ENCODE assay signal across 18 cellular contexts in the genomic region with DNA sequence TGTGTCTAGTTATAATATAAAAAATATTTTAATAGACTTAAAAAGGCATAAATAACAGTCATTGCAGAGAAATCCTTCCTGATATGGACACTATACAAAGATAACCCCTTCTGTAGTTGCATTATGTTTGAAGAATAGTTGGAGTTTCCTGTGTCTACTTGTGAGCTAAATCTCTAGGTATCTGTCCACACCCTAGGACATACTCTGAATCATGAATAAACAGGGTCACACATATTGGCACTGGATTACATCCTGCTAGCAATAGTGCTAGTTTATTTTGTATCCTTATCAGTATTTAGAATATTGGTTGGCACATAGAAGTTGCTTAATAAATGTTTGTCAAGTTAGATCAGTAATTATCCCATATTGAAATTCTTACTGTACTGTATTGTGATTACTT.
DNase-seq lines count a peak whose midpoint lies in the region; ATAC-seq, FAIRE-seq and TF ChIP-seq lines count a peak whose summit lies in the region.
"Had no signal": no experiment of that assay in that cellular context is flagged by ENCODE, and none has a peak within 500 bp of the region (broad histone marks: within the 10 kb centered on the region; RNA-seq: fewer than 3 reads in every experiment).

No MANE protein-coding gene starts in this region.

- ATAC-seq in HG02623 (IDR thresholded peaks at IDR 0.05; ENCODE audit: unreplicated experiment), result no peak
- ATAC-seq: CD8-positive, alpha-beta T cell had no signal

- no peak overlapping the region for H3K4me3 ChIP-seq in bronchial epithelial cell (ENCODE audit: low read depth, low read length)
- H3K4me3 ChIP-seq: HAP-1 had no signal

- H3K27me3 ChIP-seq in bronchial epithelial cell (ENCODE audit: control insufficient read depth, insufficient read depth, low read length), result no peaks in the 10 kb centered on the region

- no peaks in the 10 kb centered on the region for H3K36me3 ChIP-seq in bronchial epithelial cell (ENCODE audit: control insufficient read depth, insufficient read depth, low read length)
- H3K36me3 ChIP-seq: HAP-1 had no signal

- H3K27ac ChIP-seq in RWPE1, result no peak overlapping the region

- DNase-seq in NCI-H226 (peak; percentile 9), RWPE1 (ENCODE audit: low spot score) (peak; percentile 11), bronchial epithelial cell (ENCODE audit: low read depth) (peak; percentile 87), NCI-H2196 (lab: John Stamatoyannopoulos, UW; ENCODE audit: unreplicated experiment) (no peak), NCI-H146 (lab: John Stamatoyannopoulos, UW) (no peak)
- DNase-seq: C1 segment of cervical spinal cord; Caco-2; CD4-positive, CD25-positive, alpha-beta regulatory T cell; CD8-positive, alpha-beta T cell; DMS153; DND-41; GOT3; HFFc6 had no signal

- no peak for TF ChIP-seq CTCF in RWPE1 (conservative IDR thresholded peaks at IDR 0.05; ENCODE audit: low read depth)
- TF ChIP-seq CTCF in bronchial epithelial cell (IDR thresholded peaks at IDR 0.05; ENCODE audit: insufficient read depth, low read length, severe bottlenecking), result no peak

- POLR2A ChIA-PET in RWPE1 (lab: Yijun Ruan, JAX; ENCODE audit: low non-redundant PET), result no interaction called here

- CTCF ChIA-PET in RWPE1 (lab: Yijun Ruan, JAX), result no interaction called here

- FAIRE-seq in bronchial epithelial cell (lab: Jason Lieb, UNC), result no peak
- FAIRE-seq: G401.6, GM12892, H54 had no signal

Comparison
In these comparisons a context has a peak if more than half of its experiments do, and no peak if none do; other contexts are left out.
1. DNase-seq: peak in NCI-H226 (single experiment), RWPE1 (single experiment) and bronchial epithelial cell (single experiment); none in NCI-H2196 (single experiment) and NCI-H146 (single experiment).